9 cellular contexts compared by ENCODE assay signal in genomic region chr17:77528516-77529327, GRCh38.
A peak's percentile ranks its signal among the peaks of the same experiment; 100 is the strongest.
DNase-seq lines count a peak whose midpoint lies in the region; ATAC-seq and TF ChIP-seq lines count a peak whose summit lies in the region.
"Had no signal": no experiment of that assay in that cellular context is flagged by ENCODE, and none has a peak within 500 bp of the region (broad histone marks: within the 10 kb centered on the region; RNA-seq: fewer than 3 reads in every experiment).

No MANE protein-coding gene starts in this region.

- H3K36me3 Mint-ChIP-seq in CD8-positive, alpha-beta T cell, result no peaks in the 10 kb centered on the region
- H3K36me3 Mint-ChIP-seq in activated naive CD8-positive, alpha-beta T cell treated with anti-CD3 and anti-CD28 coated beads for 36 hours, result no peaks in the 10 kb centered on the region

- peaks cover 12% of the 10 kb centered on the region for H3K27me3 Mint-ChIP-seq in CD8-positive, alpha-beta T cell (ENCODE audit: low read depth)
- peaks cover 26% of the 10 kb centered on the region for H3K27me3 Mint-ChIP-seq in activated naive CD8-positive, alpha-beta T cell treated with anti-CD3 and anti-CD28 coated beads for 36 hours

- TF ChIP-seq POLR2A in upper lobe of left lung (IDR thresholded peaks at IDR 0.05) (no peak), Peyer's patch (IDR thresholded peaks at IDR 0.05) (no peak)

- ATAC-seq in CD8-positive, alpha-beta T cell, result peak; percentile 36
- ATAC-seq in lower lobe of right lung, result peak; percentile 19 to 37
- ATAC-seq in upper lobe of left lung (ENCODE audit: low FRiP score in 2 of 2), result peak in 1 of 2 donors; percentile 36
- no peak for ATAC-seq in GM18511 (IDR thresholded peaks at IDR 0.05; ENCODE audit: unreplicated experiment)

- H3K4me1 ChIP-seq in CD8-positive, alpha-beta T cell (ENCODE audit: insufficient read depth, low read length), result peaks cover 4% of the 10 kb centered on the region
- H3K4me1 ChIP-seq in lower lobe of right lung (peaks cover 14% of the 10 kb centered on the region), upper lobe of left lung (peaks cover 0 to 14% (median 10%) of the 10 kb centered on the region in 4 donors), Peyer's patch (peaks cover 0 to 8% (median 0%) of the 10 kb centered on the region in 4 donors)

- CTCF ChIA-PET in CD8-positive, alpha-beta T cell (lab: Charles Lee), result interaction anchor here (0.5 to 1.2 kb wide), 4 partner anchors 8 to 408 kb away, joined by 3 to 6 read pairs (median 3); no protein-coding TSS in a partner anchor

- no peaks in the 10 kb centered on the region for H3K9me3 ChIP-seq in CD8-positive, alpha-beta T cell (ENCODE audit: low read length)
- H3K9me3 ChIP-seq in lower lobe of right lung (no peaks in the 10 kb centered on the region), upper lobe of left lung (no peaks in the 10 kb centered on the region), Peyer's patch (no peaks in the 10 kb centered on the region)

- H3K27me3 ChIP-seq in CD8-positive, alpha-beta T cell (ENCODE audit: insufficient read depth, low read length), result peaks cover 8% of the 10 kb centered on the region
- peaks cover 31% of the 10 kb centered on the region for H3K27me3 ChIP-seq in lower lobe of right lung (ENCODE audit: low read depth)
- H3K27me3 ChIP-seq in upper lobe of left lung, result peaks cover 0 to 11% (median 4%) of the 10 kb centered on the region in 4 donors
- peaks cover 0 to 6% of the 10 kb centered on the region in 2 donors for H3K27me3 ChIP-seq in Peyer's patch

- H3K4me1 Mint-ChIP-seq in CD8-positive, alpha-beta T cell (ENCODE audit: low read depth), result peaks cover 13% of the 10 kb centered on the region
- peaks cover 1% of the 10 kb centered on the region for H3K4me1 Mint-ChIP-seq in activated naive CD8-positive, alpha-beta T cell treated with anti-CD3 and anti-CD28 coated beads for 36 hours

- 4 to 7% methylated on average over 23 to 35 of the region's 66 CpGs for WGBS in upper lobe of left lung, 2 donors

- TF ChIP-seq EP300 in upper lobe of left lung (IDR thresholded peaks at IDR 0.05), result no peak

- H3K4me3 Mint-ChIP-seq in CD8-positive, alpha-beta T cell, result peak overlapping the region; percentile 51
- H3K4me3 Mint-ChIP-seq in activated naive CD8-positive, alpha-beta T cell treated with anti-CD3 and anti-CD28 coated beads for 36 hours, result peak overlapping the region; percentile 68
- H3K4me3 Mint-ChIP-seq: dendritic cell treated with granulocyte-macrophage colony-stimulating factor and Interleukin-4, amounts not matched to agents 40 ng/mL and 50 ng/mL, for 4 days had no signal

- intact Hi-C loops in CD8-positive, alpha-beta T cell (cut with DNase I, micrococcal nuclease), result no loop called here
- intact Hi-C loops in lower lobe of right lung (cut with DNase I), result no loop called here

- TF ChIP-seq CTCF in CD8-positive, alpha-beta T cell (IDR thresholded peaks at IDR 0.05), result peak; percentile 16
- TF ChIP-seq CTCF in lower lobe of right lung (IDR thresholded peaks at IDR 0.05), result no peak
- TF ChIP-seq CTCF in upper lobe of left lung (IDR thresholded peaks at IDR 0.05), result no peak
- TF ChIP-seq CTCF in Peyer's patch (IDR thresholded peaks at IDR 0.05), result no peak

- H3K36me3 ChIP-seq in CD8-positive, alpha-beta T cell (ENCODE audit: insufficient read depth, low read length), result no peaks in the 10 kb centered on the region
- no peaks in the 10 kb centered on the region for H3K36me3 ChIP-seq in lower lobe of right lung
- H3K36me3 ChIP-seq in upper lobe of left lung, result no peaks in the 10 kb centered on the region
- no peaks in the 10 kb centered on the region for H3K36me3 ChIP-seq in Peyer's patch

- peak in 5 of 7 experiments; percentile 16 to 31 (median 28) for DNase-seq in CD8-positive, alpha-beta T cell
- DNase-seq in NCI-H1930 (lab: John Stamatoyannopoulos, UW) (peak; percentile 69 to 77), lower lobe of right lung (no peak), upper lobe of left lung (peak in 1 of 2 donors; percentile 83), Peyer's patch (no peak)
- DNase-seq in activated naive CD8-positive, alpha-beta T cell treated with anti-CD3 and anti-CD28 coated beads for 36 hours, result peak; percentile 58
- no peak for DNase-seq in NK-92 treated with Interleukin-12 subunit alpha and Interleukin-12 subunit beta, amount 100 ng/mL, for 24 hours (lab: John Stamatoyannopoulos, UW)

- peak overlapping the region; percentile 15 for H3K4me3 ChIP-seq in CD8-positive, alpha-beta T cell (ENCODE audit: low read depth, low read length)
- peak overlapping the region; percentile 28 for H3K4me3 ChIP-seq in lower lobe of right lung
- H3K4me3 ChIP-seq in upper lobe of left lung, result peak overlapping the region in 3 of 4 donors; percentile 3 to 30 (median 15)
- H3K4me3 ChIP-seq in Peyer's patch, result peak overlapping the region in 2 of 4 donors; percentile 4 to 29

- H3K27ac ChIP-seq in CD8-positive, alpha-beta T cell (ENCODE audit: low read depth, low read length), result no peak overlapping the region
- H3K27ac ChIP-seq in lower lobe of right lung (no peak overlapping the region), upper lobe of left lung (no peak overlapping the region), Peyer's patch (no peak overlapping the region)

- POLR2A ChIA-PET in CD8-positive, alpha-beta T cell (lab: Charles Lee), result no interaction called here

- H3K9me3 Mint-ChIP-seq in CD8-positive, alpha-beta T cell, result no peaks in the 10 kb centered on the region
- no peaks in the 10 kb centered on the region for H3K9me3 Mint-ChIP-seq in activated naive CD8-positive, alpha-beta T cell treated with anti-CD3 and anti-CD28 coated beads for 36 hours
- H3K9me3 Mint-ChIP-seq: dendritic cell treated with granulocyte-macrophage colony-stimulating factor and Interleukin-4, amounts not matched to agents 40 ng/mL and 50 ng/mL, for 4 days had no signal

- no peak overlapping the region for H3K27ac Mint-ChIP-seq in CD8-positive, alpha-beta T cell
- no peak overlapping the region for H3K27ac Mint-ChIP-seq in activated naive CD8-positive, alpha-beta T cell treated with anti-CD3 and anti-CD28 coated beads for 36 hours
- H3K27ac Mint-ChIP-seq: dendritic cell treated with granulocyte-macrophage colony-stimulating factor and Interleukin-4, amounts not matched to agents 40 ng/mL and 50 ng/mL, for 4 days had no signal

Comparison
In these comparisons a context has a peak if more than half of its experiments do, and no peak if none do; other contexts are left out.
1. DNase-seq: peak in CD8-positive, alpha-beta T cell (5 of 7), NCI-H1930 (2 of 2) and activated naive CD8-positive, alpha-beta T cell treated with anti-CD3 and anti-CD28 coated beads for 36 hours (single experiment); none in lower lobe of right lung (single experiment), NK-92 treated with Interleukin-12 subunit alpha and Interleukin-12 subunit beta, amount 100 ng/mL, for 24 hours (single experiment) and Peyer's patch (0 of 3).